In genomic region chr5:11853796-11854195, GRCh38 we compare ENCODE assay signal across 28 cellular contexts. TPM values are rescaled to one million over a fixed set of nuclear protein-coding genes. Genes with fewer than 3 reads are reported as not detected.
"Had no signal": no experiment of that assay in that cellular context is flagged by ENCODE, and none has a peak within 500 bp of the region (broad histone marks: within the 10 kb centered on the region; RNA-seq: fewer than 3 reads in every experiment).

No MANE protein-coding gene starts in this region.

- H3K4me1 ChIP-seq: esophagus muscularis mucosa, foreskin keratinocyte, left lung, parathyroid adenoma, right lobe of liver, stomach, thyroid gland had no signal

- H3K79me2 ChIP-seq: parathyroid adenoma had no signal

- H3K27ac ChIP-seq: coronary artery, esophagus muscularis mucosa, foreskin keratinocyte, heart right ventricle, left lung, neural progenitor cell, parathyroid adenoma, right lobe of liver, stomach, thyroid gland had no signal

- H3K9ac ChIP-seq: neural progenitor cell, parathyroid adenoma had no signal

- H3K4me3 ChIP-seq: coronary artery, esophagus muscularis mucosa, heart right ventricle, left lung, neural progenitor cell, right lobe of liver, stomach, thyroid gland had no signal

- H3K36me3 ChIP-seq: esophagus muscularis mucosa, heart right ventricle, left lung, neural progenitor cell, right lobe of liver, stomach, thyroid gland had no signal

- DNase-seq: dermis blood vessel endothelial cell; effector memory CD4-positive, alpha-beta T cell; foreskin keratinocyte; glutamatergic neuron; heart right ventricle; hippocampal formation; left cardiac atrium; left lung; mesenchymal stem cell; naive thymus-derived CD4-positive, alpha-beta T cell; right lobe of liver; small intestine; stimulated activated CD4-positive, alpha-beta T cell treated with anti-CD3 and anti-CD28 coated beads, Interleukin-15, amount 100 ng/mL, for 24 hours; stimulated activated CD4-positive, alpha-beta T cell treated with anti-CD3 and anti-CD28 coated beads, Interleukin-2, amount 100 ng/mL, for 48 hours; stimulated activated CD8-positive, alpha-beta memory T cell treated with anti-CD3 and anti-CD28 coated beads, Interleukin-4, amount 100 ng/mL, for 48 hours; stimulated activated naive CD4-positive, alpha-beta T cell treated with Interleukin-2 at 50 U/mL for 16 hours; stomach; thyroid gland; trophoblast cell had no signal

- H3K4me2 ChIP-seq: neural progenitor cell had no signal

- ATAC-seq: foreskin keratinocyte; heart right ventricle; left cardiac atrium; left lung; naive thymus-derived CD4-positive, alpha-beta T cell; right lobe of liver had no signal

- H3K9me3 ChIP-seq: esophagus muscularis mucosa, heart right ventricle, left lung, right lobe of liver, stomach, thyroid gland had no signal

- H2AFZ ChIP-seq: neural progenitor cell, parathyroid adenoma had no signal

- H3K27me3 ChIP-seq: esophagus muscularis mucosa, foreskin keratinocyte, heart right ventricle, left lung, neural progenitor cell, right lobe of liver, stomach, thyroid gland had no signal

- FAIRE-seq: endothelial cell of umbilical vein, islet of Langerhans, small intestine had no signal

RNA-seq across cellular contexts. Expression of gene CTNND2, which starts 50.5 kb away (rescaled TPM):
- total RNA-seq: dermis blood vessel endothelial cell, endothelial cell of umbilical vein, fibroblast of lung, lung microvascular endothelial cell, osteoblast had no signal
- polyA plus RNA-seq: endothelial cell of umbilical vein; fibroblast of lung; naive thymus-derived CD4-positive, alpha-beta T cell had no signal
